ENCODE assay signal across 13 cellular contexts in genomic region chr1:58999676-59000075, GRCh38.
DNase-seq lines count a peak whose midpoint lies in the region; ATAC-seq, FAIRE-seq and TF ChIP-seq lines count a peak whose summit lies in the region.
"Had no signal": no experiment of that assay in that cellular context is flagged by ENCODE, and none has a peak within 500 bp of the region (broad histone marks: within the 10 kb centered on the region; RNA-seq: fewer than 3 reads in every experiment).

No MANE protein-coding gene starts in this region.

- POLR2A ChIA-PET in GM12878 (lab: Charles Lee), result no interaction called here

- no peak overlapping the region for H3K27ac Mint-ChIP-seq in activated naive CD4-positive, alpha-beta T cell treated with anti-CD3 and anti-CD28 coated beads, Interleukin-2, amount 10 ng/mL, durations not matched to agents 7 days and 5 days
- H3K27ac Mint-ChIP-seq: CD8-positive, alpha-beta T cell had no signal

- intact Hi-C loops in GM12878 (cut with micrococcal nuclease; ENCODE audit: unreplicated experiment), result no loop called here

- no peak overlapping the region for H2BK5ac ChIP-seq in trophoblast cell (ENCODE audit: low read depth, low read length, poor library complexity)

- no peaks in the 10 kb centered on the region for H3K9me3 ChIP-seq in GM12878 (replicated peaks; ENCODE audit: control insufficient read depth, insufficient read depth, low read length)
- H3K9me3 ChIP-seq in trophoblast cell (ENCODE audit: insufficient read depth, low read depth, low read length), result peaks cover 2% of the 10 kb centered on the region

- no peaks in the 10 kb centered on the region for H3K27me3 ChIP-seq in GM12878 (replicated peaks in 1 of 2; ENCODE audit: control insufficient read depth in 2 of 2, insufficient read depth in 2 of 2, low read length in 1 of 2)
- no peaks in the 10 kb centered on the region for H3K27me3 ChIP-seq in trophoblast cell (ENCODE audit: insufficient read depth, low read length)

- H3K9ac ChIP-seq in GM12878 (ENCODE audit: control insufficient read depth, insufficient read depth, low read length) (no peak overlapping the region), trophoblast cell (ENCODE audit: low read length) (no peak overlapping the region)

- H3K79me2 ChIP-seq in GM12878 (ENCODE audit: control insufficient read depth, insufficient read depth, low read length) (no peaks in the 10 kb centered on the region), trophoblast cell (ENCODE audit: control insufficient read depth, insufficient read depth, low read length, poor library complexity) (no peaks in the 10 kb centered on the region)

- no peak overlapping the region for H3K4ac ChIP-seq in trophoblast cell (ENCODE audit: low read depth, low read length)

- in situ Hi-C loops in GM12878 (cut with MboI), result no loop called here

- H3K4me2 ChIP-seq in GM12878 (ENCODE audit: control insufficient read depth, insufficient read depth) (no peak overlapping the region), trophoblast cell (ENCODE audit: low read length) (no peak overlapping the region)

- ATAC-seq in GM12878 (no peak), GM18870 (IDR thresholded peaks at IDR 0.05; ENCODE audit: unreplicated experiment) (no peak)
- ATAC-seq: CD8-positive, alpha-beta T cell had no signal

- no peaks in the 10 kb centered on the region for H3K36me3 Mint-ChIP-seq in activated naive CD4-positive, alpha-beta T cell treated with anti-CD3 and anti-CD28 coated beads, Interleukin-2, amount 10 ng/mL, durations not matched to agents 7 days and 5 days
- H3K36me3 Mint-ChIP-seq: CD8-positive, alpha-beta T cell had no signal

- H2AFZ ChIP-seq in GM12878 (ENCODE audit: control insufficient read depth, low read depth, low read length) (no peak overlapping the region), trophoblast cell (ENCODE audit: insufficient read depth, low read length, poor library complexity) (no peak overlapping the region)

- no peak for TF ChIP-seq POLR2A in GM12878 (IDR thresholded peaks at IDR 0.05; ENCODE audit: low read depth, low read length)

- H3K4me3 Mint-ChIP-seq in activated naive CD4-positive, alpha-beta T cell treated with anti-CD3 and anti-CD28 coated beads, Interleukin-2, amount 10 ng/mL, durations not matched to agents 7 days and 5 days, result no peak overlapping the region
- H3K4me3 Mint-ChIP-seq: CD8-positive, alpha-beta T cell had no signal

- SMC1A ChIA-PET in GM12878 (lab: Charles Lee; ENCODE audit: uncharacterized antibody, unreplicated experiment), result interaction anchor here (0.9 to 4.8 kb wide), 7 partner anchors 11 to 146 kb away, joined by 3 to 23 read pairs (median 4); no protein-coding TSS in a partner anchor

- H3K18ac ChIP-seq in trophoblast cell (ENCODE audit: low read length), result no peak overlapping the region

- H3K4me1 Mint-ChIP-seq in activated naive CD4-positive, alpha-beta T cell treated with anti-CD3 and anti-CD28 coated beads, Interleukin-2, amount 10 ng/mL, durations not matched to agents 7 days and 5 days, result peaks cover 23% of the 10 kb centered on the region

- peak; percentile 68 for DNase-seq in GDM1 (lab: John Stamatoyannopoulos, UW)
- DNase-seq in OCI-M1 (lab: John Stamatoyannopoulos, UW), result peak; percentile 36
- no peak for DNase-seq in GM12878 (ENCODE audit: low read depth, low spot score)
- no peak for DNase-seq in trophoblast cell
- DNase-seq in activated T-cell treated with anti-CD3 and anti-CD28 coated beads, Interleukin-2, amount 50 U/mL, for 48 hours, result no peak
- no peak for DNase-seq in activated naive CD4-positive, alpha-beta T cell treated with anti-CD3 and anti-CD28 coated beads, Interleukin-2, amount 10 ng/mL, durations not matched to agents 7 days and 5 days
- DNase-seq: MM.1S, NCI-H187 treated with DMSO at 0.1 percent for 48 hours, NCI-H2171 treated with DMSO at 0.1 percent for 48 hours, NCI-H510A treated with DMSO at 0.1 percent for 48 hours, SHP77 treated with DMSO at 0.1 percent for 48 hours had no signal

- no peak for FAIRE-seq in GM12878 (lab: Jason Lieb, UNC)

- H3K27ac ChIP-seq in GM12878 (ENCODE audit: control insufficient read depth, insufficient read depth) (no peak overlapping the region), trophoblast cell (ENCODE audit: low read depth, low read length) (no peak overlapping the region)

- no peak overlapping the region for H4K8ac ChIP-seq in trophoblast cell (ENCODE audit: low read depth, low read length)

- no peaks in the 10 kb centered on the region for H3K79me1 ChIP-seq in trophoblast cell (ENCODE audit: low read length)

- TF ChIP-seq RAD21 in GM12878 (IDR thresholded peaks at IDR 0.05; ENCODE audit: insufficient read depth, low read depth, low read length), result no peak

- RAD21 ChIA-PET in GM12878 (lab: Charles Lee; ENCODE audit: unreplicated experiment), result no interaction called here

- no peak overlapping the region for H3K14ac ChIP-seq in trophoblast cell (ENCODE audit: low read length)

- H4K20me1 ChIP-seq in GM12878 (ENCODE audit: control insufficient read depth, insufficient read depth), result no peaks in the 10 kb centered on the region

- H3K4me3 ChIP-seq in GM12878, result no peak overlapping the region
- H3K4me3 ChIP-seq in trophoblast cell (ENCODE audit: low read depth, low read length), result peak overlapping the region; percentile 6

- H2BK120ac ChIP-seq in trophoblast cell (ENCODE audit: insufficient read depth, low read length, poor library complexity), result no peak overlapping the region

- no peak overlapping the region for H3K23ac ChIP-seq in trophoblast cell (ENCODE audit: low read length)

- no peak overlapping the region for H2BK12ac ChIP-seq in trophoblast cell (ENCODE audit: low read length)

- CTCF ChIA-PET in GM12878 (lab: Yijun Ruan, JAX), result interaction anchor here (1.0 to 1.4 kb wide), 3 partner anchors 11 to 554 kb away, joined by 3 read pairs; no protein-coding TSS in a partner anchor
- CTCF ChIA-PET in activated naive CD4-positive, alpha-beta T cell treated with anti-CD3 and anti-CD28 coated beads, Interleukin-2, amount 10 ng/mL, durations not matched to agents 7 days and 5 days (lab: Charles Lee), result interaction anchor here (1.0 kb wide), 1 partner anchor 216 kb away, joined by 4 read pairs; the partner anchor contains the start of gene JUN

- no peak overlapping the region for H4K91ac ChIP-seq in trophoblast cell (ENCODE audit: low read depth, low read length)

- no peaks in the 10 kb centered on the region for H3K36me3 ChIP-seq in GM12878 (ENCODE audit: control insufficient read depth in 2 of 2, insufficient read depth in 2 of 2, low read length in 1 of 2)
- H3K36me3 ChIP-seq in trophoblast cell (ENCODE audit: control insufficient read depth in 1 of 2, insufficient read depth in 2 of 2, low read length in 2 of 2), result no peaks in the 10 kb centered on the region

- H2AK5ac ChIP-seq in trophoblast cell (ENCODE audit: low read length), result no peak overlapping the region

- BruUV-seq in GM12878 (replicated peaks; lab: Mats Ljungman, UMichigan), result no TSS peak

- peaks cover 6% of the 10 kb centered on the region for H3K27me3 Mint-ChIP-seq in activated naive CD4-positive, alpha-beta T cell treated with anti-CD3 and anti-CD28 coated beads, Interleukin-2, amount 10 ng/mL, durations not matched to agents 7 days and 5 days

- no peaks in the 10 kb centered on the region for H3K9me3 Mint-ChIP-seq in activated naive CD4-positive, alpha-beta T cell treated with anti-CD3 and anti-CD28 coated beads, Interleukin-2, amount 10 ng/mL, durations not matched to agents 7 days and 5 days
- H3K9me3 Mint-ChIP-seq: CD8-positive, alpha-beta T cell had no signal

- TF ChIP-seq CTCF in GM12878 (IDR thresholded peaks at IDR 0.05 in 2 of 3, conservative IDR thresholded peaks at IDR 0.05 in 1 of 3; ENCODE audit: control insufficient read depth in 2 of 3, extremely low read depth in 1 of 3, insufficient read depth in 1 of 3, low read depth in 3 of 3, low read length in 3 of 3), result no peak

- H3K4me1 ChIP-seq in GM12878 (ENCODE audit: control insufficient read depth, insufficient read depth, low read length) (peaks cover 21% of the 10 kb centered on the region), trophoblast cell (ENCODE audit: control insufficient read depth in 1 of 2, insufficient read depth in 2 of 2, low read length in 2 of 2) (no peaks in the 10 kb centered on the region)

- TF ChIP-seq EP300 in GM12878 (IDR thresholded peaks at IDR 0.05; ENCODE audit: borderline replicate concordance in 1 of 2, control insufficient read depth in 1 of 2, low read depth in 2 of 2, low read length in 2 of 2), result no peak

- WGBS in GM12878 (ENCODE audit: insufficient coverage, insufficient replicate concordance, low lambda C conversion rate, missing lambda C conversion rate), result 56% methylated on average over 8 of the region's 8 CpGs
- no CpG with 5 or more reads among the region's 8 CpGs for WGBS in trophoblast cell (ENCODE audit: extremely low coverage, insufficient coverage, insufficient read length)

- H4K12ac ChIP-seq in trophoblast cell (ENCODE audit: low read depth, low read length), result no peak overlapping the region

TF ChIP-seq in GM12878, 131 proteins besides CTCF, POLR2A, EP300 and RAD21:
- TF ChIP-seq TCF7 (IDR thresholded peaks at IDR 0.05; ENCODE audit: borderline replicate concordance), result no peak
- TF ChIP-seq IKZF2 (IDR thresholded peaks at IDR 0.05), result no peak
- TF ChIP-seq YY1 (IDR thresholded peaks at IDR 0.05; ENCODE audit: low read depth, low read length), result 0 out of 2 replicates have a peak, but pooled peaks have one; percentile 20
- no peak for TF ChIP-seq PAX5 (IDR thresholded peaks at IDR 0.05; ENCODE audit: borderline replicate concordance, low read depth, low read length)
- no peak for TF ChIP-seq CHD4 (IDR thresholded peaks at IDR 0.05)

Comparison
In these comparisons a context has a peak if more than half of its experiments do, and no peak if none do; other contexts are left out.
1. DNase-seq: peak in GDM1 (single experiment) and OCI-M1 (single experiment); none in GM12878 (single experiment), trophoblast cell (0 of 2), activated T-cell treated with anti-CD3 and anti-CD28 coated beads, Interleukin-2, amount 50 U/mL, for 48 hours (0 of 2) and activated naive CD4-positive, alpha-beta T cell treated with anti-CD3 and anti-CD28 coated beads, Interleukin-2, amount 10 ng/mL, durations not matched to agents 7 days and 5 days (single experiment).